ENCODE assay signal across 8 cellular contexts in the genomic region with DNA sequence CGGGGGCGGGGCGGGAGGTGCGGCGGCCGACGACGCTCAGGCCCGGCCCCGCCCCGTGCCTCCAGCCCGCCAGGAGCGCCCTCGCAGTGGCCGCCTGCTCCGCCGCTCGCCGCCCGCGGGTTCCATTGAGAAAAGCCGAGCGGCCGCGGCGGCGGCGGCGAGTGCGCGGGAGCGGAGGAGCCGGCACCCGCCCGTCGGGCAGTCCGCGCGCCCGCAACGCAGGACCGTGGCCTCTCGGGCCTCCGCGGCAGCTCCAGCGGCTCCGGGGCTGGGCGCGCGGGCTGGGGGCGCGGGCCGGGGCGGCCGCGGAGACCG. TPM values are rescaled to one million over a fixed set of nuclear protein-coding genes. Genes with fewer than 3 reads are reported as not detected.
DNase-seq lines count a peak whose midpoint lies in the region; ATAC-seq, FAIRE-seq and TF ChIP-seq lines count a peak whose summit lies in the region.

A gene (plus strand): TSS at position 64 of the 315 bp plus-strand sequence. CDS start 359 bp downstream, outside the sequence.

- DNase-seq in activated T-cell treated with anti-CD3 and anti-CD28 coated beads, Interleukin-2, amount 50 U/mL, for 24 hours = no peak
- DNase-seq in activated T-cell treated with anti-CD3 and anti-CD28 coated beads, Interleukin-2, amount 50 U/mL, for 48 hours = no peak
- DNase-seq in activated T-helper 2 cell treated with anti-CD3 and anti-CD28 coated beads, Interferon-gamma antibody, Interleukin-2, Interleukin-4, amounts not matched to agents 10 μg/mL and 5 μg/mL and 100 μg/mL, durations not matched to agents 14 hours and 24 hours and 36 hours (ENCODE audit: low spot score) = no peak
- no peak for DNase-seq in HepG2 (ENCODE audit: low spot score)
- no peak for DNase-seq in type B pancreatic cell (ENCODE audit: extremely low spot score, unreplicated experiment)
- no peak for DNase-seq in D341Med (ENCODE audit: low spot score)
- DNase-seq in cerebellar cortex (ENCODE audit: low spot score) = no peak

- POLR2A ChIA-PET in HepG2 (lab: Yijun Ruan, JAX) = interaction anchor here (0.6 to 2.7 kb wide), 11 partner anchors 15 to 117 kb away, joined by 3 to 40 read pairs (median 10); a partner anchor contains a TSS

- peak within 1 kb of the TSS; percentile 94 for H3K27ac Mint-ChIP-seq in activated T-cell treated with anti-CD3 and anti-CD28 coated beads, Interleukin-2, amount 50 U/mL, for 24 hours
- peak within 1 kb of the TSS; percentile 80 for H3K27ac Mint-ChIP-seq in activated T-helper 2 cell treated with anti-CD3 and anti-CD28 coated beads, Interferon-gamma antibody, Interleukin-2, Interleukin-4, amounts not matched to agents 10 μg/mL and 5 μg/mL and 100 μg/mL, durations not matched to agents 14 hours and 24 hours and 36 hours
- peak within 1 kb of the TSS; percentile 53 for H3K27ac Mint-ChIP-seq in type B pancreatic cell

- H3K4me3 ChIP-seq in HepG2 (replicated peaks in 1 of 3; ENCODE audit: insufficient read depth in 1 of 3, low read depth in 2 of 3, low read length in 3 of 3) = peak within 1 kb of the TSS; percentile 77 to 95 (median 93)

- peak within 1 kb of the TSS; percentile 89 for H3K4me3 Mint-ChIP-seq in activated T-cell treated with anti-CD3 and anti-CD28 coated beads, Interleukin-2, amount 50 U/mL, for 24 hours
- H3K4me3 Mint-ChIP-seq in activated T-helper 2 cell treated with anti-CD3 and anti-CD28 coated beads, Interferon-gamma antibody, Interleukin-2, Interleukin-4, amounts not matched to agents 10 μg/mL and 5 μg/mL and 100 μg/mL, durations not matched to agents 14 hours and 24 hours and 36 hours (ENCODE audit: low read depth) = peak within 1 kb of the TSS; percentile 91
- H3K4me3 Mint-ChIP-seq in type B pancreatic cell = peak within 1 kb of the TSS; percentile 86

- H3K4me2 ChIP-seq in HepG2 (ENCODE audit: low read depth, low read length) = peak within 1 kb of the TSS; percentile 100

- in situ Hi-C loops in HepG2 (cut with HindIII; ENCODE audit: extremely low pct_ligation_motif_present, low pct_unique_long_range_greater_than_20kb) = loop anchor here (10.0 kb wide), 1 partner anchor 52 kb away; no protein-coding TSS in a partner anchor

- no TSS peak for BruUV-seq in HepG2 (replicated peaks; lab: Mats Ljungman, UMichigan)

- H3K27me3 Mint-ChIP-seq in activated T-cell treated with anti-CD3 and anti-CD28 coated beads, Interleukin-2, amount 50 U/mL, for 24 hours = no peaks in the 10 kb centered on the region
- peaks cover 10% of the 10 kb centered on the region for H3K27me3 Mint-ChIP-seq in activated T-helper 2 cell treated with anti-CD3 and anti-CD28 coated beads, Interferon-gamma antibody, Interleukin-2, Interleukin-4, amounts not matched to agents 10 μg/mL and 5 μg/mL and 100 μg/mL, durations not matched to agents 14 hours and 24 hours and 36 hours (ENCODE audit: low read depth)
- no peaks in the 10 kb centered on the region for H3K27me3 Mint-ChIP-seq in type B pancreatic cell

- TF ChIP-seq EP300 in HepG2 (IDR thresholded peaks at IDR 0.05; ENCODE audit: low read depth in 2 of 2, low read length in 2 of 2) = no peak
- TF ChIP-seq EP300 in HepG2 (CRISPR knock-in tag; IDR thresholded peaks at IDR 0.05; ENCODE audit: borderline replicate concordance) = no peak

- no peak; a peak in 1 of 4 replicates for TF ChIP-seq POLR2A in HepG2 (IDR thresholded peaks at IDR 0.05; ENCODE audit: insufficient read depth in 1 of 2, low read depth in 2 of 2, low read length in 2 of 2)

- intact Hi-C loops in activated T-helper 2 cell treated with anti-CD3 and anti-CD28 coated beads, Interferon-gamma antibody, Interleukin-2, Interleukin-4, amounts not matched to agents 10 μg/mL and 5 μg/mL and 100 μg/mL, durations not matched to agents 14 hours and 24 hours and 36 hours (cut with micrococcal nuclease) = loop anchor here (2.0 to 10.0 kb wide), 5 partner anchors 198 to 1066 kb away; a partner anchor contains a TSS
- intact Hi-C loops in HepG2 (cut with micrococcal nuclease; ENCODE audit: unreplicated experiment) = no loop called here

- CTCF ChIA-PET in HepG2 (lab: Yijun Ruan, JAX; ENCODE audit: low intra/inter-chr PET ratio, low total read pairs) = interaction anchor here (1.3 kb wide), 1 partner anchor 10 kb away, joined by 6 read pairs; no protein-coding TSS in a partner anchor

- peak; percentile 36 for ATAC-seq in HepG2
- ATAC-seq in GM21576 (IDR thresholded peaks at IDR 0.05; ENCODE audit: unreplicated experiment) = no peak

- TF ChIP-seq CTCF in HepG2 (CRISPR knock-in tag; IDR thresholded peaks at IDR 0.05) = no peak; the same call in 1 of the 2 replicates
- no peak for TF ChIP-seq CTCF in type B pancreatic cell (conservative IDR thresholded peaks at IDR 0.05)

- H3K27me3 ChIP-seq in HepG2 (ENCODE audit: control insufficient read depth in 1 of 2, insufficient read depth in 2 of 2, low read length in 2 of 2) = peaks cover 8 to 40% of the 10 kb centered on the region in 2 experiments; a peak in 4 of 5 replicates

- peak within 1 kb of the TSS; percentile 61 for H3K27ac ChIP-seq in HepG2 (ENCODE audit: extremely low read length, insufficient read depth, low read length)

- TF ChIP-seq RAD21 in HepG2 (CRISPR knock-in tag; IDR thresholded peaks at IDR 0.05) = peak; percentile 19; the same call in 1 of the 2 replicates

- peaks cover 42% of the 10 kb centered on the region for H3K79me2 ChIP-seq in HepG2 (ENCODE audit: insufficient read depth, low read length)

- no peak for FAIRE-seq in HepG2 (lab: Jason Lieb, UNC)

- WGBS in HepG2 (ENCODE audit: low lambda C conversion rate) = 0% methylated on average over 23 of the region's 57 CpGs

- H3K36me3 ChIP-seq in HepG2 (replicated peaks in 1 of 2; ENCODE audit: control insufficient read depth in 1 of 2, insufficient read depth in 2 of 2, low read length in 2 of 2) = 0 out of 5 replicates have a peak, but pooled peaks cover 0 to under 1% of the 10 kb centered on the region in 2 experiments

- H3K36me3 Mint-ChIP-seq in activated T-cell treated with anti-CD3 and anti-CD28 coated beads, Interleukin-2, amount 50 U/mL, for 24 hours (ENCODE audit: low read depth) = peaks cover 8% of the 10 kb centered on the region
- no peaks in the 10 kb centered on the region for H3K36me3 Mint-ChIP-seq in activated T-helper 2 cell treated with anti-CD3 and anti-CD28 coated beads, Interferon-gamma antibody, Interleukin-2, Interleukin-4, amounts not matched to agents 10 μg/mL and 5 μg/mL and 100 μg/mL, durations not matched to agents 14 hours and 24 hours and 36 hours (ENCODE audit: low read depth)
- H3K36me3 Mint-ChIP-seq in type B pancreatic cell = no peaks in the 10 kb centered on the region

- peaks cover 24% of the 10 kb centered on the region for H4K20me1 ChIP-seq in HepG2 (ENCODE audit: insufficient read depth, low read length)

- peaks cover 26% of the 10 kb centered on the region for H3K4me1 ChIP-seq in HepG2 (ENCODE audit: insufficient read depth, low read length)

- peak within 1 kb of the TSS; percentile 84 for H3K9ac ChIP-seq in HepG2 (ENCODE audit: insufficient read depth, low read depth, low read length)

- H3K9me3 Mint-ChIP-seq in activated T-cell treated with anti-CD3 and anti-CD28 coated beads, Interleukin-2, amount 50 U/mL, for 24 hours = no peaks in the 10 kb centered on the region
- no peaks in the 10 kb centered on the region for H3K9me3 Mint-ChIP-seq in activated T-helper 2 cell treated with anti-CD3 and anti-CD28 coated beads, Interferon-gamma antibody, Interleukin-2, Interleukin-4, amounts not matched to agents 10 μg/mL and 5 μg/mL and 100 μg/mL, durations not matched to agents 14 hours and 24 hours and 36 hours
- H3K9me3 Mint-ChIP-seq in type B pancreatic cell = no peaks in the 10 kb centered on the region

- peaks cover 32% of the 10 kb centered on the region for H3K4me1 Mint-ChIP-seq in activated T-cell treated with anti-CD3 and anti-CD28 coated beads, Interleukin-2, amount 50 U/mL, for 24 hours (ENCODE audit: low read depth)
- H3K4me1 Mint-ChIP-seq in activated T-helper 2 cell treated with anti-CD3 and anti-CD28 coated beads, Interferon-gamma antibody, Interleukin-2, Interleukin-4, amounts not matched to agents 10 μg/mL and 5 μg/mL and 100 μg/mL, durations not matched to agents 14 hours and 24 hours and 36 hours (ENCODE audit: low read depth) = peaks cover 23% of the 10 kb centered on the region
- peaks cover 20% of the 10 kb centered on the region for H3K4me1 Mint-ChIP-seq in type B pancreatic cell (ENCODE audit: unreplicated experiment)

- H3K9me3 ChIP-seq in HepG2 (ENCODE audit: low read length) = no peaks in the 10 kb centered on the region

- H2AFZ ChIP-seq in HepG2 (ENCODE audit: low read length) = no peak within 1 kb of the TSS

TF ChIP-seq in HepG2, 621 proteins besides CTCF, POLR2A, EP300 and RAD21 (continues in another document):
- TF ChIP-seq MAZ (IDR thresholded peaks at IDR 0.05; ENCODE audit: borderline replicate concordance, low read depth, low read length) (peak; percentile 7; the same call in 1 of the 2 replicates), MAZ (CRISPR knock-in tag; IDR thresholded peaks at IDR 0.05; ENCODE audit: low read depth) (no peak)

RNA-seq across cellular contexts. Expression of the gene that starts here (rescaled TPM):
- total RNA-seq in activated T-helper 2 cell treated with anti-CD3 and anti-CD28 coated beads, Interferon-gamma antibody, Interleukin-2, Interleukin-4, amounts not matched to agents 10 μg/mL and 5 μg/mL and 100 μg/mL, durations not matched to agents 14 hours and 24 hours and 36 hours = 12.9 and 14.5 TPM in 2 replicates
- total RNA-seq in HepG2 (2016; rRNA removed; fragmentation: Illumina TruSeq; extraction: Trizol) (3.4 and 3.8 TPM in 2 replicates), type B pancreatic cell (ENCODE audit: low replicate concordance) (24.0 and 26.7 TPM in 2 replicates)
- total RNA-seq in HepG2 (2016; cell fraction: cytosol; rRNA removed; fragmentation: Illumina TruSeq; extraction: Trizol; ENCODE audit: low read depth) = 0.81 and 2.1 TPM in 2 replicates
- 3.4 and 3.9 TPM in 2 replicates for total RNA-seq in HepG2 (2016; cell fraction: insoluble cytoplasmic fraction; rRNA removed; fragmentation: Illumina TruSeq; extraction: Trizol)
- total RNA-seq in HepG2 (2016; cell fraction: membrane; rRNA removed; fragmentation: Illumina TruSeq; extraction: Trizol) = 3.4 and 4.3 TPM in 2 replicates
- total RNA-seq in HepG2 (2016; cell fraction: nucleus; rRNA removed; fragmentation: Illumina TruSeq; extraction: Trizol) = 3.4 and 6.6 TPM in 2 replicates
- 1.3 and 1.7 TPM in 2 replicates for polyA plus RNA-seq in HepG2 (2011; rRNA removed)
- polyA plus RNA-seq in HepG2 (2011; cell fraction: cytosol; rRNA removed) = 0.79 and 1.3 TPM in 2 replicates
- polyA plus RNA-seq in HepG2 (2011; cell fraction: nucleus; rRNA removed) = 7.1 and 7.6 TPM in 2 replicates
- 7.2 and 7.6 TPM in 2 replicates for polyA plus RNA-seq in HepG2 (2012)
- 1.2 TPM in 2 replicates for polyA plus RNA-seq in HepG2 (2016; cell fraction: cytosol; fragmentation: Illumina TruSeq; extraction: Trizol; ENCODE audit: low read depth)
- 3.7 and 8.7 TPM in 2 replicates for polyA plus RNA-seq in HepG2 (2016; cell fraction: insoluble cytoplasmic fraction; fragmentation: Illumina TruSeq; extraction: Trizol; ENCODE audit: low read depth)
- 2.7 and 4.8 TPM in 2 replicates for polyA plus RNA-seq in HepG2 (2016; cell fraction: membrane; fragmentation: Illumina TruSeq; extraction: Trizol; ENCODE audit: low read depth)
- polyA plus RNA-seq in HepG2 (2016; cell fraction: nucleus; fragmentation: Illumina TruSeq; extraction: Trizol; ENCODE audit: insufficient read depth, low read depth) = 14.0 and 14.3 TPM in 2 replicates
- polyA minus RNA-seq in HepG2 (2011; rRNA and poly(A)+ RNA removed; ENCODE audit: low replicate concordance) = 0.98 and 4.2 TPM in 2 replicates
- polyA minus RNA-seq in HepG2 (2011; cell fraction: cytosol; rRNA and poly(A)+ RNA removed) = 2.7 and 6.6 TPM in 2 replicates
- 5.0 and 7.5 TPM in 2 replicates for polyA minus RNA-seq in HepG2 (2011; cell fraction: nucleus; rRNA and poly(A)+ RNA removed)
